ENCODE assay signal across 8 cellular contexts in genomic region chr1:66331641-66332523, GRCh38.
DNase-seq lines count a peak whose midpoint lies in the region; ATAC-seq and TF ChIP-seq lines count a peak whose summit lies in the region.

No MANE protein-coding gene starts in this region.

- H3K4me1 ChIP-seq in fibroblast of lung (ENCODE audit: control insufficient read depth, extremely low read depth, insufficient read depth, low read length) = peaks cover 5% of the 10 kb centered on the region
- H3K4me1 ChIP-seq in thymus (ENCODE audit: control insufficient read depth, insufficient read depth, low read length) = peaks cover 15% of the 10 kb centered on the region

- no peaks in the 10 kb centered on the region for H3K79me2 ChIP-seq in fibroblast of lung (ENCODE audit: control insufficient read depth, insufficient read depth, low read length)

- H3K4me3 ChIP-seq in MG63 (peak overlapping the region; percentile 60), fibroblast of lung (replicated peaks in 1 of 4; ENCODE audit: control extremely low read depth in 1 of 4, insufficient read depth in 1 of 4, low read depth in 3 of 4, low read length in 4 of 4) (peak overlapping the region; percentile 8 to 68 (median 42)), thymus (ENCODE audit: low read length) (peak overlapping the region; percentile 49)

- ATAC-seq in naive thymus-derived CD8-positive, alpha-beta T cell = peak; percentile 7 to 27
- no peak for ATAC-seq in HG02623 (IDR thresholded peaks at IDR 0.05; ENCODE audit: unreplicated experiment)

- 2% methylated on average over 17 of the region's 17 CpGs for WGBS in thymus

- H3K9me3 ChIP-seq in MG63 (no peaks in the 10 kb centered on the region), fibroblast of lung (ENCODE audit: control insufficient read depth, insufficient read depth, low read depth, low read length) (no peaks in the 10 kb centered on the region), thymus (ENCODE audit: control insufficient read depth) (no peaks in the 10 kb centered on the region)

- H4K20me1 ChIP-seq in fibroblast of lung (ENCODE audit: control insufficient read depth, extremely low read depth, insufficient read depth, low read length) = no peaks in the 10 kb centered on the region

- POLR2A ChIA-PET in naive thymus-derived CD8-positive, alpha-beta T cell (lab: Charles Lee) = interaction anchor here (0.7 to 3.7 kb wide), 14 partner anchors 10 to 113 kb away, joined by 3 to 21 read pairs (median 5); no protein-coding TSS in a partner anchor

- H3K27ac ChIP-seq in fibroblast of lung (ENCODE audit: insufficient read depth, low read length) = peak overlapping the region; percentile 80
- H3K27ac ChIP-seq in thymus (ENCODE audit: low read depth) = peak overlapping the region; percentile 48

- H3K9me3 Mint-ChIP-seq in naive thymus-derived CD8-positive, alpha-beta T cell = peaks cover 0 to 2% (median 0%) of the 10 kb centered on the region in 9 donors

- H3K9ac ChIP-seq in fibroblast of lung (ENCODE audit: insufficient read depth, low read length) = peak overlapping the region; percentile 20

- peak overlapping the region; percentile 93 to 100 (median 98) for H3K4me3 Mint-ChIP-seq in naive thymus-derived CD8-positive, alpha-beta T cell

- H3K27ac Mint-ChIP-seq in naive thymus-derived CD8-positive, alpha-beta T cell = peak overlapping the region; percentile 95 to 100 (median 99)

- TF ChIP-seq CTCF in fibroblast of lung (conservative IDR thresholded peaks at IDR 0.05 in 1 of 2, IDR thresholded peaks at IDR 0.05 in 1 of 2; ENCODE audit: low read depth in 1 of 2, low read length in 2 of 2) = peak in 1 of 2 donors; percentile 40

- H3K36me3 Mint-ChIP-seq in naive thymus-derived CD8-positive, alpha-beta T cell = no peaks in the 10 kb centered on the region

- peak overlapping the region; percentile 93 for H3K4me2 ChIP-seq in fibroblast of lung (ENCODE audit: extremely low read depth, insufficient read depth, low read length)

- H2AFZ ChIP-seq in fibroblast of lung (ENCODE audit: low read length) = peak overlapping the region; percentile 69

- no peaks in the 10 kb centered on the region for H3K27me3 Mint-ChIP-seq in naive thymus-derived CD8-positive, alpha-beta T cell

- H3K36me3 ChIP-seq in MG63 = 0 out of 2 replicates have a peak, but pooled peaks cover 3% of the 10 kb centered on the region
- no peaks in the 10 kb centered on the region for H3K36me3 ChIP-seq in fibroblast of lung (ENCODE audit: control insufficient read depth, insufficient read depth, low read length)
- no peaks in the 10 kb centered on the region for H3K36me3 ChIP-seq in thymus (ENCODE audit: control insufficient read depth, insufficient read depth)

- DNase-seq in activated gamma-delta T cell treated with Interleukin-2 at 50 U/mL for 16 hours = peak; percentile 23
- no peak for DNase-seq in activated gamma-delta T cell (lab: John Stamatoyannopoulos, UW)
- DNase-seq in MG63 = peak; percentile 95
- DNase-seq in activated CD8-positive, alpha-beta memory T cell treated with anti-CD3 and anti-CD28 coated beads, Interleukin-2, amount 50 U/mL, for 48 hours = peak; percentile 75
- peak; percentile 78 to 85 for DNase-seq in fibroblast of lung (ENCODE audit: low read depth in 2 of 2)
- peak in 9 of 10 donors; percentile 17 to 64 (median 39) for DNase-seq in naive thymus-derived CD8-positive, alpha-beta T cell

- no peaks in the 10 kb centered on the region for H3K27me3 ChIP-seq in MG63
- no peaks in the 10 kb centered on the region for H3K27me3 ChIP-seq in fibroblast of lung (ENCODE audit: control insufficient read depth, insufficient read depth, low read length)
- H3K27me3 ChIP-seq in thymus (ENCODE audit: control insufficient read depth, insufficient read depth) = no peaks in the 10 kb centered on the region

- H3K4me1 Mint-ChIP-seq in naive thymus-derived CD8-positive, alpha-beta T cell = peaks cover 21 to 77% (median 54%) of the 10 kb centered on the region in 4 donors
